In genomic region chr6:10315034-10315433, GRCh38 we compare ENCODE assay signal across 20 cellular contexts.
DNase-seq lines count a peak whose midpoint lies in the region; ATAC-seq, FAIRE-seq and TF ChIP-seq lines count a peak whose summit lies in the region.
"Had no signal": no experiment of that assay in that cellular context is flagged by ENCODE, and none has a peak within 500 bp of the region (broad histone marks: within the 10 kb centered on the region; RNA-seq: fewer than 3 reads in every experiment).

No MANE protein-coding gene starts in this region.

- dilution Hi-C loops in IMR-90 (cut with HindIII; ENCODE audit: low sequenced_read_pairs, unreplicated experiment): no loop called here

- no peak overlapping the region for H3K23ac ChIP-seq in IMR-90 (ENCODE audit: low read depth, low read length)

- H3K27me3 ChIP-seq in IMR-90 (ENCODE audit: control insufficient read depth, insufficient read depth, low read length) (no peaks in the 10 kb centered on the region), K562 (ENCODE audit: control insufficient read depth in 2 of 2, insufficient read depth in 2 of 2, low read length in 2 of 2) (peaks cover 0 to 4% of the 10 kb centered on the region in 2 experiments; a peak in 2 of 5 replicates), iPS-20b (ENCODE audit: insufficient read depth, low read length) (no peaks in the 10 kb centered on the region)
- H3K27me3 ChIP-seq: BE2C had no signal

- H2AFZ ChIP-seq in IMR-90 (replicated peaks; ENCODE audit: low read length, poor library complexity): peak overlapping the region; percentile 58
- H2AFZ ChIP-seq in K562 (ENCODE audit: low read depth, low read length): peak overlapping the region; percentile 89

- intact Hi-C loops in IMR-90 (cut with micrococcal nuclease) (loop anchor here (5.0 kb wide), 1 partner anchor 87 kb away; no protein-coding TSS in a partner anchor), K562 (cut with micrococcal nuclease) (no loop called here)

- H3K4ac ChIP-seq in IMR-90 (ENCODE audit: low read depth, low read length): no peak overlapping the region

- ATAC-seq in IMR-90 (ENCODE audit: low read depth): no peak
- peak; percentile 7 for ATAC-seq in K562
- ATAC-seq in HG03039 (IDR thresholded peaks at IDR 0.05; ENCODE audit: unreplicated experiment): no peak
- ATAC-seq in HG03139 (IDR thresholded peaks at IDR 0.05; ENCODE audit: unreplicated experiment): no peak

- no peak overlapping the region for H2AK9ac ChIP-seq in IMR-90 (replicated peaks; ENCODE audit: low read depth, low read length, poor library complexity)

- H3K79me1 ChIP-seq in IMR-90 (ENCODE audit: low read depth in 1 of 2, low read length in 2 of 2): no peaks in the 10 kb centered on the region

- no peak overlapping the region for H2BK5ac ChIP-seq in IMR-90 (ENCODE audit: low read depth, low read length, poor library complexity, severe bottlenecking)

- BruUV-seq in IMR-90 (replicated peaks; lab: Mats Ljungman, UMichigan) (no TSS peak), K562 (replicated peaks; lab: Mats Ljungman, UMichigan) (no TSS peak)

- H3K9ac ChIP-seq in IMR-90 (ENCODE audit: low read depth, low read length) (no peak overlapping the region), K562 (ENCODE audit: insufficient read depth in 1 of 2, low read depth in 2 of 2, low read length in 2 of 2) (no peak overlapping the region), iPS-20b (ENCODE audit: low read depth, low read length) (no peak overlapping the region; the same call in 1 of the 2 replicates)

- no peak overlapping the region for H3K27ac ChIP-seq in IMR-90 (ENCODE audit: insufficient read depth, low read length)
- peak overlapping the region; percentile 54; the same call in 1 of the 3 replicates for H3K27ac ChIP-seq in K562 (ENCODE audit: extremely low read depth, low read depth, low read length)
- no peak overlapping the region for H3K27ac ChIP-seq in iPS-20b (ENCODE audit: low read length)
- peak overlapping the region; percentile 82 for H3K27ac ChIP-seq in temporal lobe (ENCODE audit: low read depth, low read length)
- H3K27ac ChIP-seq: thoracic aorta had no signal

- 42% methylated on average over 4 of the region's 8 CpGs; no CpG with 5 or more reads in 1 of the 2 experiments for WGBS in IMR-90 (ENCODE audit: extremely low coverage in 2 of 2, insufficient read length in 1 of 2), 2 experiments
- 59% methylated on average over 8 of the region's 8 CpGs for WGBS in K562 (ENCODE audit: insufficient coverage, low coverage, missing lambda C conversion rate)

- peak overlapping the region; percentile 49; the same call in 1 of the 2 replicates for H2BK20ac ChIP-seq in IMR-90 (ENCODE audit: low read depth, low read length)

- H3K4me1 ChIP-seq in IMR-90 (ENCODE audit: control insufficient read depth, insufficient read depth, low read length): no peaks in the 10 kb centered on the region
- H3K4me1 ChIP-seq in K562 (replicated peaks in 1 of 2; ENCODE audit: control insufficient read depth in 2 of 2, insufficient read depth in 2 of 2, low read length in 2 of 2): peaks cover 20 to 37% of the 10 kb centered on the region in 2 experiments
- peaks cover 27% of the 10 kb centered on the region for H3K4me1 ChIP-seq in iPS-20b (ENCODE audit: insufficient read depth, low read length)
- H3K4me1 ChIP-seq: BE2C had no signal

- H2BK120ac ChIP-seq in IMR-90 (ENCODE audit: low read depth, low read length): 0 out of 2 replicates have a peak overlapping the region, but pooled peaks have one; percentile 13

- no peaks in the 10 kb centered on the region for H3K9me1 ChIP-seq in IMR-90 (ENCODE audit: insufficient read depth, low read length)
- no peaks in the 10 kb centered on the region for H3K9me1 ChIP-seq in K562 (ENCODE audit: control insufficient read depth, insufficient read depth, low read length)

- H3K18ac ChIP-seq in IMR-90 (ENCODE audit: low read depth, low read length): no peak overlapping the region

- POLR2A ChIA-PET in IMR-90 (lab: Charles Lee; ENCODE audit: unreplicated experiment) (no interaction called here), K562 (lab: Yijun Ruan, JAX) (interaction anchor here (1.7 kb wide), 1 partner anchor 13 kb away, joined by 21 read pairs; no protein-coding TSS in a partner anchor)

- no peak for FAIRE-seq in K562 (lab: Jason Lieb, UNC)
- FAIRE-seq: endometrium, GM12891 had no signal

- TF ChIP-seq EP300 in K562 (IDR thresholded peaks at IDR 0.05; ENCODE audit: low read length): no peak

- no peak for TF ChIP-seq CTCF in IMR-90 (conservative IDR thresholded peaks at IDR 0.05; ENCODE audit: low read depth, low read length)
- TF ChIP-seq CTCF in K562 (IDR thresholded peaks at IDR 0.05 in 2 of 3, conservative IDR thresholded peaks at IDR 0.05 in 1 of 3; ENCODE audit: insufficient read depth in 2 of 3, low read depth in 1 of 3, low read length in 3 of 3): no peak

- H4K8ac ChIP-seq in IMR-90 (ENCODE audit: low read depth in 2 of 2, low read length in 2 of 2): no peak overlapping the region

- H3K79me2 ChIP-seq in K562 (ENCODE audit: control insufficient read depth, insufficient read depth, low read length): no peaks in the 10 kb centered on the region

- no peak overlapping the region for H3K14ac ChIP-seq in IMR-90 (replicated peaks; ENCODE audit: low read depth, low read length)

- no peak overlapping the region for H4K5ac ChIP-seq in IMR-90 (ENCODE audit: low read depth, low read length)

- H3K36me3 ChIP-seq in IMR-90 (ENCODE audit: control insufficient read depth, insufficient read depth, low read length) (no peaks in the 10 kb centered on the region), K562 (ENCODE audit: control insufficient read depth, insufficient read depth, low read length) (no peaks in the 10 kb centered on the region), iPS-20b (ENCODE audit: insufficient read depth, low read depth, low read length) (no peaks in the 10 kb centered on the region)
- H3K36me3 ChIP-seq: BE2C, thoracic aorta had no signal

- no peak overlapping the region for H2AK5ac ChIP-seq in IMR-90 (ENCODE audit: low read depth, low read length)

- H3K4me3 ChIP-seq in IMR-90 (ENCODE audit: insufficient read depth, low read depth, low read length): no peak overlapping the region
- no peak overlapping the region for H3K4me3 ChIP-seq in K562
- peak overlapping the region; percentile 11; the same call in 1 of the 2 replicates for H3K4me3 ChIP-seq in iPS-20b (ENCODE audit: low read length)
- H3K4me3 ChIP-seq: thoracic aorta had no signal

- H3K4me2 ChIP-seq in IMR-90 (ENCODE audit: low read depth, low read length) (no peak overlapping the region), K562 (ENCODE audit: insufficient read depth, low read length) (peak overlapping the region; percentile 37; the same call in 1 of the 2 replicates)

- TF ChIP-seq RAD21 in IMR-90 (IDR thresholded peaks at IDR 0.05; ENCODE audit: low read length) (no peak), K562 (CRISPR knock-in tag; conservative IDR thresholded peaks at IDR 0.05 in 1 of 2, IDR thresholded peaks at IDR 0.05 in 1 of 2) (no peak)

- H4K20me1 ChIP-seq in IMR-90 (ENCODE audit: insufficient read depth, low read length): no peaks in the 10 kb centered on the region
- no peaks in the 10 kb centered on the region for H4K20me1 ChIP-seq in K562 (replicated peaks; ENCODE audit: control insufficient read depth, insufficient read depth, low read length)

- in situ Hi-C loops in IMR-90 (cut with MboI; ENCODE audit: low sequenced_read_pairs): no loop called here
- in situ Hi-C loops in K562 (cut with MboI): no loop called here

- CTCF ChIA-PET in IMR-90 (lab: Yijun Ruan, JAX) (no interaction called here), K562 (lab: Yijun Ruan, JAX; ENCODE audit: low intra/inter-chr PET ratio) (no interaction called here)

- DNase-seq in IMR-90: no peak
- DNase-seq in K562 (ENCODE audit: extremely low read depth in 1 of 4, low spot score in 3 of 4): peak in 2 of 4 experiments; percentile 13
- DNase-seq in NCI-H2196 treated with DMSO at 0.1 percent for 48 hours (lab: John Stamatoyannopoulos, UW; ENCODE audit: unreplicated experiment): no peak
- DNase-seq: activated CD4-positive, alpha-beta T cell treated with anti-CD3 and anti-CD28 coated beads for 4 hours; activated CD8-positive, alpha-beta memory T cell treated with anti-CD3 and anti-CD28 coated beads, Interleukin-2, amount 50 U/mL, for 48 hours; activated gamma-delta T cell treated with Interleukin-2 at 50 U/mL for 16 hours; amniotic stem cell; BE2C; cerebellar nuclear complex; GDM1; Kasumi-1; naive B cell; T1000 had no signal

- H4K91ac ChIP-seq in IMR-90 (ENCODE audit: insufficient read depth, low read depth, low read length): no peak overlapping the region; the same call in 1 of the 2 replicates

- no peak overlapping the region for H3K56ac ChIP-seq in IMR-90 (ENCODE audit: extremely low read depth, insufficient read depth, low read length)

- no peak for TF ChIP-seq POLR2A in IMR-90 (IDR thresholded peaks at IDR 0.05; ENCODE audit: low read depth, low read length)
- no peak for TF ChIP-seq POLR2A in K562 (conservative IDR thresholded peaks at IDR 0.05)

- H3K9me3 ChIP-seq in IMR-90 (ENCODE audit: control insufficient read depth, insufficient read depth, low read length) (peaks cover 10% of the 10 kb centered on the region; the same call in 1 of the 2 replicates), K562 (replicated peaks; ENCODE audit: control insufficient read depth, insufficient read depth, low read depth, low read length) (no peaks in the 10 kb centered on the region), iPS-20b (ENCODE audit: insufficient read depth, low read depth, low read length) (no peaks in the 10 kb centered on the region)
- H3K9me3 ChIP-seq: BE2C, thoracic aorta had no signal

- H2BK15ac ChIP-seq in IMR-90 (ENCODE audit: low read depth, low read length): no peak overlapping the region

TF ChIP-seq in IMR-90, 13 proteins besides CTCF, POLR2A, EP300 and RAD21 (continues in another document):
- no peak for TF ChIP-seq ELK1 (IDR thresholded peaks at IDR 0.05; ENCODE audit: borderline replicate concordance, low read depth, low read length)

TF ChIP-seq in K562, 482 proteins besides CTCF, POLR2A, EP300 and RAD21:
- TF ChIP-seq NFYB (IDR thresholded peaks at IDR 0.05; ENCODE audit: extremely low read depth, insufficient read length): no peak
- peak; percentile 68 for TF ChIP-seq DACH1 (IDR thresholded peaks at IDR 0.05; ENCODE audit: partially characterized antibody)

Comparison
In these comparisons a context has a peak if more than half of its experiments do, and no peak if none do; other contexts are left out.
1. H3K27ac ChIP-seq: peak in K562 (single experiment) and temporal lobe (single experiment); none in IMR-90 (single experiment) and iPS-20b (single experiment).